1 cellular context compared by ENCODE assay signal in the genomic region with DNA sequence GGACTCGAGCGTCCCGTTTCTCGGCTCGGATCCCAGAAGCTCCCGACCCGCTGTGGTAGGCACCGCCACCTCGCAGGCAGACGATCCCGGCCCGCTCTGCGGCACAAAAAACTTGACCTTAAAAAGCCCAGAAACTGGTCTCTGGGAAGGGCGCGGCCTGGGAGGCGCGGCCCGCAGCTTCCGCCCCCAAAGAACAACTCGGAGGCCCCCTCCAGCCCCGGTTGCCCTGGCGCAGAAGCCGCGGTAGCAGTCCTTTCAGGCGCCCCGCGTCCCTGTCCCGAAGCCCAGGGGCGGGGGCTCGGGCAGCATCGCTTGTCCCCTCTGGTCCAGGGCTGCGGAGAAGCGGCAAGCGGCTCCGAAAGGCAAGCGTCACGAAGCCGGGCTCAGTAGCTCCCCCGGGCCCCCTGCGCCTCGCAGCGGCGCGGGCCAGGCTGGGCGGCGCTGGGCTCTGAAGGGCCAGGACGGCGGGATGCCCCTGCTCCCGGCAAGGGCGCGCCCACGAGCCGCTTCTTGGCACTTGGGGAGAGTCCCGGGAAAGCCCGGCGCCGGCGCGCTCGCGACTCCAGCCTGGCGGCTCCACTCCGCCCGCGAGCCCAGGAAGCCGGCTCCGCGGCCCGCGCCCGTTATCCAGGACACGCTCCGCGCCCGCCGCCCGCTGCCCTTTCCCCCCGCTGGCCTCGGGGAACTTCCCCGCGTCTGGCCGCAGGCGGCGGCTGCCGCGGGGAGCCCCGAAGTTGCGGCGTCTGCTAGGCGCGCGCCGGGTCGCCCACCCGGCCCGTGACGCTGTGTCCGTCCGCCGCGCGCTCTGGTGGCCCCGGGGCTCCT.
TF ChIP-seq lines count a peak whose summit lies in the region.

GCNT4 (minus strand) TSS at position 98 of the 825 bp plus-strand sequence. CDS start 22,521 bp downstream, outside the sequence.

TF ChIP-seq in HepG2, 621 proteins besides CTCF, POLR2A, EP300 and RAD21 (continued from another document):
- TF ChIP-seq RNF219 (CRISPR knock-in tag; IDR thresholded peaks at IDR 0.05) (no peak), YEATS2 (CRISPR knock-in tag; IDR thresholded peaks at IDR 0.05; ENCODE audit: borderline replicate concordance) (no peak), ZNF839 (CRISPR knock-in tag; IDR thresholded peaks at IDR 0.05; ENCODE audit: borderline replicate concordance) (no peak), MTF2 (CRISPR knock-in tag; IDR thresholded peaks at IDR 0.05; ENCODE audit: borderline replicate concordance) (no peak), NFE2L1 (CRISPR knock-in tag; IDR thresholded peaks at IDR 0.05; ENCODE audit: borderline replicate concordance) (no peak), PRDM10 (CRISPR knock-in tag; IDR thresholded peaks at IDR 0.05; ENCODE audit: low read depth) (no peak), KDM2A (CRISPR knock-in tag; IDR thresholded peaks at IDR 0.05; ENCODE audit: borderline replicate concordance, low read depth) (peak; percentile 55; the same call in 1 of the 2 replicates), RXRB (CRISPR knock-in tag; IDR thresholded peaks at IDR 0.05; ENCODE audit: borderline replicate concordance) (no peak), ZNF30 (CRISPR knock-in tag; IDR thresholded peaks at IDR 0.05) (no peak), SP5 (CRISPR knock-in tag; IDR thresholded peaks at IDR 0.05; ENCODE audit: borderline replicate concordance, low read depth) (no peak), ZNF260 (CRISPR knock-in tag; IDR thresholded peaks at IDR 0.05; ENCODE audit: borderline replicate concordance, low read depth) (no peak), KLF11 (CRISPR knock-in tag; IDR thresholded peaks at IDR 0.05) (no peak)
- TF ChIP-seq, protein P1, sequence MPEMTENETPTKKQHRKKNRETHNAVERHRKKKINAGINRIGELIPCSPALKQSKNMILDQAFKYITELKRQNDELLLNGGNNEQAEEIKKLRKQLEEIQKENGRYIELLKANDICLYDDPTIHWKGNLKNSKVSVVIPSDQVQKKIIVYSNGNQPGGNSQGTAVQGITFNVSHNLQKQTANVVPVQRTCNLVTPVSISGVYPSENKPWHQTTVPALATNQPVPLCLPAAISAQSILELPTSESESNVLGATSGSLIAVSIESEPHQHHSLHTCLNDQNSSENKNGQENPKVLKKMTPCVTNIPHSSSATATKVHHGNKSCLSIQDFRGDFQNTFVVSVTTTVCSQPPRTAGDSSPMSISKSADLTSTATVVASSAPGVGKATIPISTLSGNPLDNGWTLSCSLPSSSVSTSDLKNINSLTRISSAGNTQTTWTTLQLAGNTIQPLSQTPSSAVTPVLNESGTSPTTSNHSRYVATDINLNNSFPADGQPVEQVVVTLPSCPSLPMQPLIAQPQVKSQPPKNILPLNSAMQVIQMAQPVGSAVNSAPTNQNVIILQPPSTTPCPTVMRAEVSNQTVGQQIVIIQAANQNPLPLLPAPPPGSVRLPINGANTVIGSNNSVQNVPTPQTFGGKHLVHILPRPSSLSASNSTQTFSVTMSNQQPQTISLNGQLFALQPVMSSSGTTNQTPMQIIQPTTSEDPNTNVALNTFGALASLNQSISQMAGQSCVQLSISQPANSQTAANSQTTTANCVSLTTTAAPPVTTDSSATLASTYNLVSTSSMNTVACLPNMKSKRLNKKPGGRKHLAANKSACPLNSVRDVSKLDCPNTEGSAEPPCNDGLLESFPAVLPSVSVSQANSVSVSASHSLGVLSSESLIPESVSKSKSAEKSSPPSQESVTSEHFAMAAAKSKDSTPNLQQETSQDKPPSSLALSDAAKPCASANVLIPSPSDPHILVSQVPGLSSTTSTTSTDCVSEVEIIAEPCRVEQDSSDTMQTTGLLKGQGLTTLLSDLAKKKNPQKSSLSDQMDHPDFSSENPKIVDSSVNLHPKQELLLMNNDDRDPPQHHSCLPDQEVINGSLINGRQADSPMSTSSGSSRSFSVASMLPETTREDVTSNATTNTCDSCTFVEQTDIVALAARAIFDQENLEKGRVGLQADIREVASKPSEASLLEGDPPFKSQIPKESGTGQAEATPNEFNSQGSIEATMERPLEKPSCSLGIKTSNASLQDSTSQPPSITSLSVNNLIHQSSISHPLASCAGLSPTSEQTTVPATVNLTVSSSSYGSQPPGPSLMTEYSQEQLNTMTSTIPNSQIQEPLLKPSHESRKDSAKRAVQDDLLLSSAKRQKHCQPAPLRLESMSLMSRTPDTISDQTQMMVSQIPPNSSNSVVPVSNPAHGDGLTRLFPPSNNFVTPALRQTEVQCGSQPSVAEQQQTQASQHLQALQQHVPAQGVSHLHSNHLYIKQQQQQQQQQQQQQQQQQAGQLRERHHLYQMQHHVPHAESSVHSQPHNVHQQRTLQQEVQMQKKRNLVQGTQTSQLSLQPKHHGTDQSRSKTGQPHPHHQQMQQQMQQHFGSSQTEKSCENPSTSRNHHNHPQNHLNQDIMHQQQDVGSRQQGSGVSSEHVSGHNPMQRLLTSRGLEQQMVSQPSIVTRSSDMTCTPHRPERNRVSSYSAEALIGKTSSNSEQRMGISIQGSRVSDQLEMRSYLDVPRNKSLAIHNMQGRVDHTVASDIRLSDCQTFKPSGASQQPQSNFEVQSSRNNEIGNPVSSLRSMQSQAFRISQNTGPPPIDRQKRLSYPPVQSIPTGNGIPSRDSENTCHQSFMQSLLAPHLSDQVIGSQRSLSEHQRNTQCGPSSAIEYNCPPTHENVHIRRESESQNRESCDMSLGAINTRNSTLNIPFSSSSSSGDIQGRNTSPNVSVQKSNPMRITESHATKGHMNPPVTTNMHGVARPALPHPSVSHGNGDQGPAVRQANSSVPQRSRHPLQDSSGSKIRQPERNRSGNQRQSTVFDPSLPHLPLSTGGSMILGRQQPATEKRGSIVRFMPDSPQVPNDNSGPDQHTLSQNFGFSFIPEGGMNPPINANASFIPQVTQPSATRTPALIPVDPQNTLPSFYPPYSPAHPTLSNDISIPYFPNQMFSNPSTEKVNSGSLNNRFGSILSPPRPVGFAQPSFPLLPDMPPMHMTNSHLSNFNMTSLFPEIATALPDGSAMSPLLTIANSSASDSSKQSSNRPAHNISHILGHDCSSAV (CRISPR knock-in tag; IDR thresholded peaks at IDR 0.05; ENCODE audit: borderline replicate concordance), result no peak
- TF ChIP-seq, protein P2, sequence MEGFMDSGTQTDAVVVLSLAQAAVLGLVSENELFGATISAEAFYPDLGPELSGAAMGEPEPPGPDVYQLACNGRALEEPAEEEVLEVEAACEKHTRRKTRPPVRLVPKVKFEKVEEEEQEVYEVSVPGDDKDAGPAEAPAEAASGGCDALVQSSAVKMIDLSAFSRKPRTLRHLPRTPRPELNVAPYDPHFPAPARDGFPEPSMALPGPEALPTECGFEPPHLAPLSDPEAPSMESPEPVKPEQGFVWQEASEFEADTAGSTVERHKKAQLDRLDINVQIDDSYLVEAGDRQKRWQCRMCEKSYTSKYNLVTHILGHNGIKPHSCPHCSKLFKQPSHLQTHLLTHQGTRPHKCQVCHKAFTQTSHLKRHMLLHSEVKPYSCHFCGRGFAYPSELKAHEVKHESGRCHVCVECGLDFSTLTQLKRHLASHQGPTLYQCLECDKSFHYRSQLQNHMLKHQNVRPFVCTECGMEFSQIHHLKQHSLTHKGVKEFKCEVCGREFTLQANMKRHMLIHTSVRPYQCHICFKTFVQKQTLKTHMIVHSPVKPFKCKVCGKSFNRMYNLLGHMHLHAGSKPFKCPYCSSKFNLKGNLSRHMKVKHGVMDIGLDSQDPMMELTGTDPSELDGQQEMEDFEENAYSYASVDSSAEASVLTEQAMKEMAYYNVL (CRISPR knock-in tag; IDR thresholded peaks at IDR 0.05; ENCODE audit: borderline replicate concordance), result no peak
- TF ChIP-seq, protein P3, sequence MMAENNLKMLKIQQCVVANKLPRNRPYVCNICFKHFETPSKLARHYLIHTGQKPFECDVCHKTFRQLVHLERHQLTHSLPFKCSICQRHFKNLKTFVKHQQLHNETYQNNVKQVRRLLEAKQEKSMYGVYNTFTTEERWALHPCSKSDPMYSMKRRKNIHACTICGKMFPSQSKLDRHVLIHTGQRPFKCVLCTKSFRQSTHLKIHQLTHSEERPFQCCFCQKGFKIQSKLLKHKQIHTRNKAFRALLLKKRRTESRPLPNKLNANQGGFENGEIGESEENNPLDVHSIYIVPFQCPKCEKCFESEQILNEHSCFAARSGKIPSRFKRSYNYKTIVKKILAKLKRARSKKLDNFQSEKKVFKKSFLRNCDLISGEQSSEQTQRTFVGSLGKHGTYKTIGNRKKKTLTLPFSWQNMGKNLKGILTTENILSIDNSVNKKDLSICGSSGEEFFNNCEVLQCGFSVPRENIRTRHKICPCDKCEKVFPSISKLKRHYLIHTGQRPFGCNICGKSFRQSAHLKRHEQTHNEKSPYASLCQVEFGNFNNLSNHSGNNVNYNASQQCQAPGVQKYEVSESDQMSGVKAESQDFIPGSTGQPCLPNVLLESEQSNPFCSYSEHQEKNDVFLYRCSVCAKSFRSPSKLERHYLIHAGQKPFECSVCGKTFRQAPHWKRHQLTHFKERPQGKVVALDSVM (CRISPR knock-in tag; IDR thresholded peaks at IDR 0.05), result no peak
- TF ChIP-seq, protein P4, sequence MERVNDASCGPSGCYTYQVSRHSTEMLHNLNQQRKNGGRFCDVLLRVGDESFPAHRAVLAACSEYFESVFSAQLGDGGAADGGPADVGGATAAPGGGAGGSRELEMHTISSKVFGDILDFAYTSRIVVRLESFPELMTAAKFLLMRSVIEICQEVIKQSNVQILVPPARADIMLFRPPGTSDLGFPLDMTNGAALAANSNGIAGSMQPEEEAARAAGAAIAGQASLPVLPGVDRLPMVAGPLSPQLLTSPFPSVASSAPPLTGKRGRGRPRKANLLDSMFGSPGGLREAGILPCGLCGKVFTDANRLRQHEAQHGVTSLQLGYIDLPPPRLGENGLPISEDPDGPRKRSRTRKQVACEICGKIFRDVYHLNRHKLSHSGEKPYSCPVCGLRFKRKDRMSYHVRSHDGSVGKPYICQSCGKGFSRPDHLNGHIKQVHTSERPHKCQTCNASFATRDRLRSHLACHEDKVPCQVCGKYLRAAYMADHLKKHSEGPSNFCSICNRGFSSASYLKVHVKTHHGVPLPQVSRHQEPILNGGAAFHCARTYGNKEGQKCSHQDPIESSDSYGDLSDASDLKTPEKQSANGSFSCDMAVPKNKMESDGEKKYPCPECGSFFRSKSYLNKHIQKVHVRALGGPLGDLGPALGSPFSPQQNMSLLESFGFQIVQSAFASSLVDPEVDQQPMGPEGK (CRISPR knock-in tag; IDR thresholded peaks at IDR 0.05), result 0 out of 2 replicates have a peak, but pooled peaks have one; percentile 19
